16 cellular contexts compared by ENCODE assay signal in the genomic region with DNA sequence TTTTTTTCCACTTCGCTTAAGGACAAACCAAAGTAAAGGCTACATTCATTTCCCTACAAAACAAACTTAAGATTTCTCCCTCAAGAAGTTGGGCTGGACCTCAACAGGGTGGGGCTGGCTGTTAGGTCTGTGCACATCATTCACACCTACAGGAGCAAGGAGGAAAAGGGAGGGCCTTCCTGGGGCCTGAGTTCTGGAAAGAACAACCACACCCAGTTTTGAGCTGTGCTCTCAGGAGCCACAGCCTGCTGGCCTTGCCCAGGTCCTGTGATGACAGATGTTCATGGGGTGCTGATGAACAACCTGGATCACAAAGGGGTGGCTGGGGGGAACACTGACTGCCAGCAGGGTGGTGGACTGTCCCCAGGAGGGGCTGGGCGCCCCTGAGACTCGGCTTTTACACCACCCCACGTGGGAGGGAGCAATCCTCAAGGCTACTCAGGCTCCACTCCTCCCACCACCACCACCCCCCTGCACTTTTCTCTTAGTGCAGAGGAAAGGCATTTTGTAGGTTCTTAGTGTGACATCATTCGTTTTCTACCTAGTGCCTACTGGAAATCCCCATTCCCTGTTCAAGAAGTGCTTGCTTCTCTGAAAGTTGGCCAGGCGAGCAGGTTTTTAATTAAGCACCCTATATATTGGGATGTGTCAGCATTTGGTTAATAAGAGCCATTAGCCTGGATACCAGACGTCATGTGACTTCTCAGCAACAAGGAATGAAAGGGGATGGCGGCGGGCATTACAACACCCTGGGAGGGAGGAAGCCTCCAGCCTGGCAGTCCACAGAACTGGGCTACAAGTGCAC. TPM values are rescaled to one million over a fixed set of nuclear protein-coding genes. Genes with fewer than 3 reads are reported as not detected.
DNase-seq lines count a peak whose midpoint lies in the region; ATAC-seq and TF ChIP-seq lines count a peak whose summit lies in the region.
"Had no signal": no experiment of that assay in that cellular context is flagged by ENCODE, and none has a peak within 500 bp of the region (broad histone marks: within the 10 kb centered on the region; RNA-seq: fewer than 3 reads in every experiment).

No MANE protein-coding gene starts in this region.

- H3K36me3 ChIP-seq in PC-3 (ENCODE audit: low read depth, low read length), result peaks cover 32% of the 10 kb centered on the region
- H3K36me3 ChIP-seq in esophagus squamous epithelium, result peaks cover 12 to 79% (median 16%) of the 10 kb centered on the region in 3 donors
- H3K36me3 ChIP-seq: BE2C had no signal

- DNase-seq in GM13977 (ENCODE audit: low spot score), result peak; percentile 34
- DNase-seq in PC-3, result peak; percentile 3
- no peak for DNase-seq in esophagus squamous epithelium (lab: John Stamatoyannopoulos, UW)
- no peak for DNase-seq in omental fat pad (ENCODE audit: low spot score)
- DNase-seq in NCI-H526 (lab: John Stamatoyannopoulos, UW), result no peak
- DNase-seq in activated effector memory CD4-positive, alpha-beta T cell treated with Interleukin-2 at 50 U/mL for 16 hours, result no peak
- no peak for DNase-seq in dedifferentiated amniotic fluid mesenchymal stem cell (ENCODE audit: extremely low spot score)
- DNase-seq in NK-92 treated with Interleukin-12 subunit alpha and Interleukin-12 subunit beta, amount 100 ng/mL, for 24 hours (lab: John Stamatoyannopoulos, UW), result no peak
- DNase-seq: BE2C; DMS153; glutamatergic neuron; GOT3; NCI-H1105 treated with DMSO at 0.1 percent for 48 hours; NCI-H345; stimulated activated naive CD8-positive, alpha-beta T cell treated with anti-CD3 and anti-CD28 coated beads, Interleukin-15, amount 100 ng/mL, for 72 hours had no signal

- H3K9me3 ChIP-seq in PC-3 (ENCODE audit: low read length) (no peaks in the 10 kb centered on the region), esophagus squamous epithelium (no peaks in the 10 kb centered on the region)
- H3K9me3 ChIP-seq: BE2C had no signal

- H2AFZ ChIP-seq in PC-3 (ENCODE audit: low read length), result no peak overlapping the region

- 73 to 90% methylated on average over 4 to 9 of the region's 9 CpGs for WGBS in esophagus squamous epithelium, 2 donors

- H3K27me3 ChIP-seq in PC-3 (ENCODE audit: low read length) (no peaks in the 10 kb centered on the region), esophagus squamous epithelium (no peaks in the 10 kb centered on the region)
- H3K27me3 ChIP-seq: BE2C had no signal

- H3K79me2 ChIP-seq in PC-3 (ENCODE audit: low read length), result no peaks in the 10 kb centered on the region

- intact Hi-C loops in PC-3 (cut with micrococcal nuclease) (no loop called here), esophagus squamous epithelium (cut with DNase I) (no loop called here)

- BruUV-seq in PC-3 (replicated peaks; lab: Mats Ljungman, UMichigan), result no TSS peak

- POLR2A ChIA-PET in PC-3 (lab: Charles Lee; ENCODE audit: unreplicated experiment), result no interaction called here

- no peaks in the 10 kb centered on the region for H4K20me1 ChIP-seq in PC-3 (ENCODE audit: low read length)

- no peak overlapping the region for H3K4me2 ChIP-seq in PC-3 (ENCODE audit: low read length)

- no peaks in the 10 kb centered on the region for H3K4me1 ChIP-seq in PC-3 (ENCODE audit: insufficient read depth, low read length)
- H3K4me1 ChIP-seq in esophagus squamous epithelium, result peaks cover 0 to 11% (median 6%) of the 10 kb centered on the region in 3 donors
- H3K4me1 ChIP-seq: BE2C had no signal

- CTCF ChIA-PET in PC-3 (lab: Charles Lee), result no interaction called here

- peak; percentile 22; the same call in 1 of the 2 replicates for ATAC-seq in PC-3
- ATAC-seq in omental fat pad (ENCODE audit: low FRiP score), result peak; percentile 29
- ATAC-seq: activated naive CD4-positive, alpha-beta T cell treated with anti-CD3 and anti-CD28 coated beads, Interleukin-2, amount 50 U/mL, for 72 hours; stimulated activated naive CD8-positive, alpha-beta T cell treated with anti-CD3 and anti-CD28 coated beads, Interleukin-15, amount 100 ng/mL, for 72 hours had no signal

- H3K9ac ChIP-seq in PC-3 (ENCODE audit: low read length), result no peak overlapping the region

- no peaks in the 10 kb centered on the region for H3K9me2 ChIP-seq in PC-3 (replicated peaks; ENCODE audit: low read length)

- TF ChIP-seq CTCF in GM13977 (IDR thresholded peaks at IDR 0.05; ENCODE audit: extremely low read depth, insufficient read depth, missing control alignments) (no peak), PC-3 (conservative IDR thresholded peaks at IDR 0.05; ENCODE audit: low read depth, low read length) (no peak), esophagus squamous epithelium (IDR thresholded peaks at IDR 0.05) (no peak), omental fat pad (IDR thresholded peaks at IDR 0.05) (no peak)

- no peak for TF ChIP-seq POLR2A in esophagus squamous epithelium (IDR thresholded peaks at IDR 0.05)

- in situ Hi-C loops in GM13977 (cut with MboI; ENCODE audit: low pct_unique_long_range_greater_than_20kb, low sequenced_read_pairs, unreplicated experiment), result no loop called here

- H3K27ac ChIP-seq in PC-3 (ENCODE audit: low read length) (no peak overlapping the region), esophagus squamous epithelium (peak overlapping the region in 3 of 4 donors; percentile 25 to 46 (median 26))

- no peaks in the 10 kb centered on the region for H3F3A ChIP-seq in PC-3 (ENCODE audit: low read length, unreplicated experiment)

- no peak overlapping the region for H3K4me3 ChIP-seq in PC-3 (ENCODE audit: low read length)
- no peak overlapping the region for H3K4me3 ChIP-seq in esophagus squamous epithelium

RNA-seq across cellular contexts. Expression of a gene that starts 35.7 kb away (rescaled TPM):
- 54.3 and 61.7 TPM in 2 replicates for total RNA-seq in PC-3 (2014; rRNA removed)
- 10 to 100 TPM; 12.2 to 38.9 (median 23.0) TPM for total RNA-seq in esophagus squamous epithelium
- total RNA-seq in omental fat pad, result 1 to 10 TPM; 1.0 to 5.8 (median 1.1) TPM

Comparison
In these comparisons a context has a peak if more than half of its experiments do, and no peak if none do; other contexts are left out.
1. DNase-seq: peak in GM13977 (single experiment) and PC-3 (single experiment); none in esophagus squamous epithelium (single experiment), omental fat pad (single experiment), NCI-H526 (0 of 2), activated effector memory CD4-positive, alpha-beta T cell treated with Interleukin-2 at 50 U/mL for 16 hours (single experiment), dedifferentiated amniotic fluid mesenchymal stem cell (single experiment) and NK-92 treated with Interleukin-12 subunit alpha and Interleukin-12 subunit beta, amount 100 ng/mL, for 24 hours (single experiment).